Comparison of ENCODE assay signal across 7 cellular contexts in the genomic region with DNA sequence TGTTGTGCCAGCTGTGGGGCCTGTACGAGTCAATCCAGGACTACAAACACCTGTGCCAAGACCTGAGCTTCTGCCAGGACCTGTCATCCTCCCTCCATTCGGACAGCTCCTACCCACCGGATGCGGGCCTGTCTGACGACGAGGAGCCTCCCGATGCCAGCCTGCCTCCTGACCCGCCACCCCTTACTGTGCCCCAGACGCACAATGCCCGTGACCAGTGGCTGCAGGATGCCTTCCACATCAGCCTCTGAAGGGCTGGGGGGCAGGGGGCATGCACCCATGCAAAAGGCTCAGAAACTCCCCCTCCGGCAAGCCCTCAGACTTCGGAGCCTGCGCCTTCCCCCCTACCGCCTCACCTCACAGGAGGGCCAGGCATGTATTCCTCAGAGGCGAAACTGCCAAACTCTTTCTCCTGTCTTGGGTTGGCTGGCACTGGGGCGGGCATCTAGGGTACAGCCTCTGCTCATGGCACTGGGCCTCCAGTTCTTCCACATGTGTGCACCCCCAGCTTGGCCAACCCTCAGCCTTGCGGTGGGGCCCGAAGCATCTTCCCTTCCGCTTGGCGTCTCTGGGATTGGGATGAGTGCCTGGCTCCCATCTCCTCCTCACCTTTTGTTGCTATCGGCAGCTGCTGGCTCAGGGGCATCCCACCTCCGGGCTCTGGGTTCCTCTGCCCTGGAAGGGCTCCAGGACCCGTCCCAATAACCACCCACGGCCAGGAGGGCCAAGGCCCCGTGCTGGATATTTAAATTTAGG. TPM values are rescaled to one million over a fixed set of nuclear protein-coding genes. Genes with fewer than 3 reads are reported as not detected.
DNase-seq lines count a peak whose midpoint lies in the region; ATAC-seq and TF ChIP-seq lines count a peak whose summit lies in the region.

No MANE protein-coding gene starts in this region.

- intact Hi-C loops in activated CD8-positive, alpha-beta T cell treated with anti-CD3 and anti-CD28 coated beads for 36 hours (cut with micrococcal nuclease): loop anchor here (2.0 to 5.0 kb wide), 3 partner anchors 15 to 146 kb away; a partner anchor contains a TSS
- intact Hi-C loops in right cardiac atrium (cut with DNase I): no loop called here

- peaks cover 52% of the 10 kb centered on the region for H3K4me1 Mint-ChIP-seq in activated CD8-positive, alpha-beta T cell treated with anti-CD3 and anti-CD28 coated beads for 36 hours (ENCODE audit: low read depth)
- peaks cover 67% of the 10 kb centered on the region for H3K4me1 Mint-ChIP-seq in stimulated activated effector memory CD8-positive, alpha-beta T cell treated with anti-CD3 and anti-CD28 coated beads, Interleukin-12 subunit alpha, Interleukin-12 subunit beta, amount 100 ng/mL, for 72 hours

- no peaks in the 10 kb centered on the region for H3K27me3 ChIP-seq in right cardiac atrium (ENCODE audit: control insufficient read depth, insufficient read depth)

- H3K27me3 Mint-ChIP-seq in activated CD8-positive, alpha-beta T cell treated with anti-CD3 and anti-CD28 coated beads for 36 hours: no peaks in the 10 kb centered on the region

- 24% methylated on average over 25 of the region's 25 CpGs for WGBS in right cardiac atrium

- H3K36me3 Mint-ChIP-seq in activated CD8-positive, alpha-beta T cell treated with anti-CD3 and anti-CD28 coated beads for 36 hours (ENCODE audit: low read depth): peaks cover 37% of the 10 kb centered on the region
- peaks cover 94% of the 10 kb centered on the region for H3K36me3 Mint-ChIP-seq in stimulated activated effector memory CD8-positive, alpha-beta T cell treated with anti-CD3 and anti-CD28 coated beads, Interleukin-12 subunit alpha, Interleukin-12 subunit beta, amount 100 ng/mL, for 72 hours

- DNase-seq in HFF-Myc (ENCODE audit: extremely low read depth, low read depth) (no peak), right cardiac atrium (peak; percentile 50 to 76 (median 68)), NCI-H1436 treated with DMSO at 0.1 percent for 48 hours (lab: John Stamatoyannopoulos, UW) (no peak)
- DNase-seq in activated CD8-positive, alpha-beta T cell treated with anti-CD3 and anti-CD28 coated beads for 36 hours: no peak
- DNase-seq in stimulated activated effector memory CD8-positive, alpha-beta T cell treated with anti-CD3 and anti-CD28 coated beads, Interleukin-12 subunit alpha, Interleukin-12 subunit beta, amount 100 ng/mL, for 72 hours (ENCODE audit: low spot score in 2 of 2): peak in 1 of 2 donors; percentile 72

- peak overlapping the region; percentile 81 for H3K27ac Mint-ChIP-seq in activated CD8-positive, alpha-beta T cell treated with anti-CD3 and anti-CD28 coated beads for 36 hours
- H3K27ac Mint-ChIP-seq in stimulated activated effector memory CD8-positive, alpha-beta T cell treated with anti-CD3 and anti-CD28 coated beads, Interleukin-12 subunit alpha, Interleukin-12 subunit beta, amount 100 ng/mL, for 72 hours: peak overlapping the region; percentile 94

- no peaks in the 10 kb centered on the region for H3K9me3 ChIP-seq in right cardiac atrium (ENCODE audit: control insufficient read depth, low read length)

- POLR2A ChIA-PET in activated CD8-positive, alpha-beta T cell treated with anti-CD3 and anti-CD28 coated beads for 36 hours (lab: Charles Lee): interaction anchor here (0.7 to 6.0 kb wide), 15 partner anchors 9 to 286 kb away, joined by 3 to 51 read pairs (median 4); a partner anchor contains a TSS

- CTCF ChIA-PET in activated CD8-positive, alpha-beta T cell treated with anti-CD3 and anti-CD28 coated beads for 36 hours (lab: Charles Lee): interaction anchor here (0.7 to 4.7 kb wide), 12 partner anchors 8 to 74 kb away, joined by 3 to 59 read pairs (median 6); a partner anchor contains a TSS

- peak overlapping the region; percentile 85 for H3K4me3 ChIP-seq in HFF-Myc (replicated peaks; ENCODE audit: low read depth, low read length)
- H3K4me3 ChIP-seq in right cardiac atrium (ENCODE audit: low read length): peak overlapping the region; percentile 84

- H3K4me1 ChIP-seq in right cardiac atrium (ENCODE audit: control insufficient read depth, insufficient read depth, low read length): peaks cover 19% of the 10 kb centered on the region

- H3K4me3 Mint-ChIP-seq in activated CD8-positive, alpha-beta T cell treated with anti-CD3 and anti-CD28 coated beads for 36 hours: peak overlapping the region; percentile 77
- peak overlapping the region; percentile 96 for H3K4me3 Mint-ChIP-seq in stimulated activated effector memory CD8-positive, alpha-beta T cell treated with anti-CD3 and anti-CD28 coated beads, Interleukin-12 subunit alpha, Interleukin-12 subunit beta, amount 100 ng/mL, for 72 hours

- H3K9me3 Mint-ChIP-seq in activated CD8-positive, alpha-beta T cell treated with anti-CD3 and anti-CD28 coated beads for 36 hours: no peaks in the 10 kb centered on the region
- H3K9me3 Mint-ChIP-seq in stimulated activated effector memory CD8-positive, alpha-beta T cell treated with anti-CD3 and anti-CD28 coated beads, Interleukin-12 subunit alpha, Interleukin-12 subunit beta, amount 100 ng/mL, for 72 hours: no peaks in the 10 kb centered on the region

- ATAC-seq in activated CD8-positive, alpha-beta T cell treated with anti-CD3 and anti-CD28 coated beads for 36 hours: no peak
- no peak for ATAC-seq in right cardiac atrium
- ATAC-seq in stimulated activated effector memory CD8-positive, alpha-beta T cell treated with anti-CD3 and anti-CD28 coated beads, Interleukin-12 subunit alpha, Interleukin-12 subunit beta, amount 100 ng/mL, for 72 hours: no peak
- ATAC-seq in GM19324 (IDR thresholded peaks at IDR 0.05; ENCODE audit: low FRiP score, unreplicated experiment): no peak
- no peak for ATAC-seq in GM18520 (IDR thresholded peaks at IDR 0.05; ENCODE audit: unreplicated experiment)

- H3K27ac ChIP-seq in right cardiac atrium (ENCODE audit: low read length): peak overlapping the region; percentile 69

- TF ChIP-seq CTCF in HFF-Myc (IDR thresholded peaks at IDR 0.05; ENCODE audit: low read depth, low read length, missing control alignments): no peak
- TF ChIP-seq CTCF in activated CD8-positive, alpha-beta T cell treated with anti-CD3 and anti-CD28 coated beads for 36 hours (IDR thresholded peaks at IDR 0.05): no peak

RNA-seq across cellular contexts. Expression of a gene that starts 1.2 kb away (rescaled TPM):
- 10 to 100 TPM; 12.7 to 16.0 TPM for total RNA-seq in activated CD8-positive, alpha-beta T cell treated with anti-CD3 and anti-CD28 coated beads for 36 hours
- total RNA-seq in right cardiac atrium: 10 to 100 TPM; 40.5 to 46.6 (median 45.9) TPM
- polyA plus RNA-seq in right cardiac atrium: 43.0 TPM

RNA-seq across cellular contexts. Expression of a gene that starts 2.3 kb away (rescaled TPM):
- total RNA-seq in activated CD8-positive, alpha-beta T cell treated with anti-CD3 and anti-CD28 coated beads for 36 hours: 10 to 100 TPM; 94.0 to 99.4 TPM
- 10 to 100 TPM; 43.9 to 80.2 (median 48.2) TPM for total RNA-seq in right cardiac atrium
- 35.7 TPM for polyA plus RNA-seq in right cardiac atrium

RNA-seq across cellular contexts. Expression of a gene that starts 3.3 kb away (rescaled TPM):
- total RNA-seq in activated CD8-positive, alpha-beta T cell treated with anti-CD3 and anti-CD28 coated beads for 36 hours: 10 to 100 TPM; 54.3 to 54.7 TPM
- total RNA-seq in right cardiac atrium: 10 to 100 TPM; 32.6 to 35.3 (median 34.9) TPM
- 56.8 TPM for polyA plus RNA-seq in right cardiac atrium

RNA-seq across cellular contexts. Expression of a gene that starts 15.4 kb away (rescaled TPM):
- 10 to 100 TPM; 55.4 to 56.0 TPM for total RNA-seq in activated CD8-positive, alpha-beta T cell treated with anti-CD3 and anti-CD28 coated beads for 36 hours
- total RNA-seq in right cardiac atrium: 100 to 1,000 TPM; 128 to 161 (median 140) TPM
- polyA plus RNA-seq in right cardiac atrium: 60.2 TPM

RNA-seq across cellular contexts. Expression of a gene that starts 22.0 kb away (rescaled TPM):
- under 1 TPM in 1 of 2 experiments, not detected in 1; 0.77 TPM for total RNA-seq in activated CD8-positive, alpha-beta T cell treated with anti-CD3 and anti-CD28 coated beads for 36 hours
- total RNA-seq in right cardiac atrium: under 1 TPM; 0.28 to 0.88 (median 0.55) TPM
- polyA plus RNA-seq in right cardiac atrium: 0.18 TPM

Comparison
In these comparisons a context has a peak if more than half of its experiments do, and no peak if none do; other contexts are left out.
1. DNase-seq: peak in right cardiac atrium (3 of 3); none in HFF-Myc (single experiment), activated CD8-positive, alpha-beta T cell treated with anti-CD3 and anti-CD28 coated beads for 36 hours (single experiment) and NCI-H1436 treated with DMSO at 0.1 percent for 48 hours (single experiment).